In genomic region chr5:17216974-17217325, GRCh38 we compare ENCODE assay signal across 8 cellular contexts. TPM values are rescaled to one million over a fixed set of nuclear protein-coding genes. Genes with fewer than 3 reads are reported as not detected.
A peak's percentile ranks its signal among the peaks of the same experiment; 100 is the strongest.
DNase-seq lines count a peak whose midpoint lies in the region; ATAC-seq and TF ChIP-seq lines count a peak whose summit lies in the region.

No MANE protein-coding gene starts in this region.

- peak overlapping the region; percentile 88 for H2AFZ ChIP-seq in IMR-90 (replicated peaks; ENCODE audit: low read length, poor library complexity)

- no peaks in the 10 kb centered on the region for H3K9me1 ChIP-seq in IMR-90 (ENCODE audit: insufficient read depth, low read length)

- peaks cover 0 to 19% of the 10 kb centered on the region in 2 experiments; a peak in 3 of 4 replicates for H3K79me1 ChIP-seq in IMR-90 (ENCODE audit: low read depth in 1 of 2, low read length in 2 of 2)

- H2BK5ac ChIP-seq in IMR-90 (ENCODE audit: low read depth, low read length, poor library complexity, severe bottlenecking): peak overlapping the region; percentile 35

- no peak overlapping the region for H2AK5ac ChIP-seq in IMR-90 (ENCODE audit: low read depth, low read length)

- H2BK15ac ChIP-seq in IMR-90 (ENCODE audit: low read depth, low read length): peak overlapping the region; percentile 14; the same call in 1 of the 3 replicates

- H3K4me1 ChIP-seq in BLaER1 treated with 17β-estradiol and CSF1 and Interleukin-3, amounts not matched to agents 10 nM and 100 nM: peaks cover 5 to 55% (median 22%) of the 10 kb centered on the region in 10 experiments; a peak in 19 of 20 replicates
- peaks cover 3% of the 10 kb centered on the region for H3K4me1 ChIP-seq in IMR-90 (ENCODE audit: control insufficient read depth, insufficient read depth, low read length)
- H3K4me1 ChIP-seq in thymus (ENCODE audit: control insufficient read depth, insufficient read depth, low read length): no peaks in the 10 kb centered on the region
- H3K4me1 ChIP-seq in gastrocnemius medialis: peaks cover 0 to 9% of the 10 kb centered on the region in 2 donors

- peak overlapping the region; percentile 76 to 95 (median 90) for H3K4me2 ChIP-seq in BLaER1 treated with 17β-estradiol and CSF1 and Interleukin-3, amounts not matched to agents 10 nM and 100 nM
- H3K4me2 ChIP-seq in IMR-90 (ENCODE audit: low read depth, low read length): peak overlapping the region; percentile 92

- ATAC-seq in IMR-90 (ENCODE audit: low read depth) (peak; percentile 19), HG02981 (IDR thresholded peaks at IDR 0.05; ENCODE audit: unreplicated experiment) (no peak), gastrocnemius medialis (no peak)

- TF ChIP-seq CTCF in IMR-90 (conservative IDR thresholded peaks at IDR 0.05; ENCODE audit: low read depth, low read length) (no peak), astrocyte of the cerebellum (IDR thresholded peaks at IDR 0.05; ENCODE audit: low read depth, low read length, missing control alignments) (no peak), gastrocnemius medialis (IDR thresholded peaks at IDR 0.05 in 4 of 5, conservative IDR thresholded peaks at IDR 0.05 in 1 of 5) (no peak)

- POLR2A ChIA-PET in IMR-90 (lab: Charles Lee; ENCODE audit: unreplicated experiment): interaction anchor here (0.5 to 0.7 kb wide), 4 partner anchors 9 to 891 kb away, joined by 3 to 5 read pairs (median 4); no protein-coding TSS in a partner anchor

- BruUV-seq in IMR-90 (replicated peaks; lab: Mats Ljungman, UMichigan): no TSS peak

- H3K18ac ChIP-seq in IMR-90 (ENCODE audit: low read depth, low read length): peak overlapping the region; percentile 39; the same call in 1 of the 2 replicates

- 0 out of 22 replicates have a peak overlapping the region, but pooled peaks of 1 of the 11 experiments have one; percentile 7 for H3K27ac ChIP-seq in BLaER1 treated with 17β-estradiol and CSF1 and Interleukin-3, amounts not matched to agents 10 nM and 100 nM
- H3K27ac ChIP-seq in IMR-90 (ENCODE audit: insufficient read depth, low read length) (peak overlapping the region; percentile 27), layer of hippocampus (ENCODE audit: low read depth, low read length) (peak overlapping the region; percentile 30), thymus (ENCODE audit: low read depth) (no peak overlapping the region), gastrocnemius medialis (no peak overlapping the region)

- H4K8ac ChIP-seq in IMR-90 (ENCODE audit: low read depth in 2 of 2, low read length in 2 of 2): peak overlapping the region in 1 of 2 experiments; percentile 36; a peak in 1 of 4 replicates

- peak overlapping the region; percentile 35; the same call in 1 of the 2 replicates for H2BK120ac ChIP-seq in IMR-90 (ENCODE audit: low read depth, low read length)

- H4K20me1 ChIP-seq in BLaER1 treated with 17β-estradiol and CSF1 and Interleukin-3, amounts not matched to agents 10 nM and 100 nM: peaks cover 0 to 32% (median 14%) of the 10 kb centered on the region in 11 experiments; a peak in 12 of 22 replicates
- peaks cover 33% of the 10 kb centered on the region for H4K20me1 ChIP-seq in IMR-90 (ENCODE audit: insufficient read depth, low read length)

- H3K4me3 ChIP-seq in BLaER1 treated with 17β-estradiol and CSF1 and Interleukin-3, amounts not matched to agents 10 nM and 100 nM: peak overlapping the region; percentile 48 to 59 (median 55)
- H3K4me3 ChIP-seq in IMR-90 (ENCODE audit: insufficient read depth, low read depth, low read length) (peak overlapping the region; percentile 49), astrocyte of the cerebellum (ENCODE audit: low read depth, low read length) (peak overlapping the region; percentile 94), thymus (ENCODE audit: low read length) (peak overlapping the region; percentile 50), gastrocnemius medialis (peak overlapping the region in 2 of 4 donors; percentile 43 to 52)

- H3K56ac ChIP-seq in IMR-90 (ENCODE audit: extremely low read depth, insufficient read depth, low read length): no peak overlapping the region; the same call in 1 of the 2 replicates

- H3K23ac ChIP-seq in IMR-90 (ENCODE audit: low read depth, low read length): no peak overlapping the region

- no peak overlapping the region for H4K5ac ChIP-seq in IMR-90 (ENCODE audit: low read depth, low read length)

- peak overlapping the region; percentile 60 for H2AK9ac ChIP-seq in IMR-90 (replicated peaks; ENCODE audit: low read depth, low read length, poor library complexity)

- CTCF ChIA-PET in IMR-90 (lab: Yijun Ruan, JAX): interaction anchor here (0.6 to 3.5 kb wide), 11 partner anchors 171 to 1096 kb away, joined by 3 to 27 read pairs (median 3); no protein-coding TSS in a partner anchor

- H3K9me3 ChIP-seq in BLaER1 treated with 17β-estradiol and CSF1 and Interleukin-3, amounts not matched to agents 10 nM and 100 nM (replicated peaks in 1 of 11): no peaks in the 10 kb centered on the region
- H3K9me3 ChIP-seq in IMR-90 (ENCODE audit: control insufficient read depth, insufficient read depth, low read length): no peaks in the 10 kb centered on the region
- no peaks in the 10 kb centered on the region for H3K9me3 ChIP-seq in thymus (ENCODE audit: control insufficient read depth)
- H3K9me3 ChIP-seq in gastrocnemius medialis: no peaks in the 10 kb centered on the region

- 0 out of 2 replicates have a peak overlapping the region, but pooled peaks have one; percentile 20 for H2BK20ac ChIP-seq in IMR-90 (ENCODE audit: low read depth, low read length)

- 0% methylated on average over 5 of the region's 14 CpGs; no CpG with 5 or more reads in 1 of the 2 experiments for WGBS in IMR-90 (ENCODE audit: extremely low coverage in 2 of 2, insufficient read length in 1 of 2), 2 experiments
- WGBS in thymus: 6% methylated on average over 14 of the region's 14 CpGs

- no peak overlapping the region for H3K14ac ChIP-seq in IMR-90 (replicated peaks; ENCODE audit: low read depth, low read length)

- H4K91ac ChIP-seq in IMR-90 (ENCODE audit: insufficient read depth, low read depth, low read length): peak overlapping the region; percentile 41; the same call in 1 of the 2 replicates

- TF ChIP-seq POLR2A in IMR-90 (IDR thresholded peaks at IDR 0.05; ENCODE audit: low read depth, low read length) (no peak), gastrocnemius medialis (IDR thresholded peaks at IDR 0.05) (no peak)

- no peak for TF ChIP-seq RAD21 in IMR-90 (IDR thresholded peaks at IDR 0.05; ENCODE audit: low read length)

- in situ Hi-C loops in IMR-90 (cut with MboI; ENCODE audit: low sequenced_read_pairs): loop anchor here (5.0 to 10.0 kb wide), 2 partner anchors 898 to 1065 kb away; no protein-coding TSS in a partner anchor
- in situ Hi-C loops in astrocyte of the cerebellum (cut with HindIII; ENCODE audit: low sequenced_read_pairs): loop anchor here (25.0 kb wide), 1 partner anchor 1070 kb away; no protein-coding TSS in a partner anchor
- in situ Hi-C loops in gastrocnemius medialis (cut with MboI; ENCODE audit: low sequenced_read_pairs in 4 of 4): loop anchor here in 1 of 4 donors (5.0 kb wide), 1 partner anchor 1090 kb away; no protein-coding TSS in a partner anchor

- no peaks in the 10 kb centered on the region for H3K36me3 ChIP-seq in BLaER1 treated with 17β-estradiol and CSF1 and Interleukin-3, amounts not matched to agents 10 nM and 100 nM
- H3K36me3 ChIP-seq in IMR-90 (ENCODE audit: control insufficient read depth, insufficient read depth, low read length) (peaks cover 5% of the 10 kb centered on the region), thymus (ENCODE audit: control insufficient read depth, insufficient read depth) (no peaks in the 10 kb centered on the region), gastrocnemius medialis (no peaks in the 10 kb centered on the region)

- intact Hi-C loops in IMR-90 (cut with micrococcal nuclease) (loop anchor here (1.0 to 10.0 kb wide), 11 partner anchors 66 to 1098 kb away; no protein-coding TSS in a partner anchor), gastrocnemius medialis (cut with DNase I; ENCODE audit: low total_unique reads) (no loop called here)

- peak; percentile 51 for DNase-seq in IMR-90
- no peak for DNase-seq in astrocyte of the cerebellum (ENCODE audit: low read depth)
- no peak for DNase-seq in DMS153 (lab: John Stamatoyannopoulos, UW)
- DNase-seq in gastrocnemius medialis: no peak

- H3K27me3 ChIP-seq in BLaER1 treated with 17β-estradiol and CSF1 and Interleukin-3, amounts not matched to agents 10 nM and 100 nM: peaks cover 4 to 17% (median 6%) of the 10 kb centered on the region in 11 experiments; a peak in 16 of 22 replicates
- H3K27me3 ChIP-seq in IMR-90 (ENCODE audit: control insufficient read depth, insufficient read depth, low read length) (no peaks in the 10 kb centered on the region; the same call in 1 of the 2 replicates), layer of hippocampus (ENCODE audit: control insufficient read depth, insufficient read depth, low read length) (peaks cover 4% of the 10 kb centered on the region), thymus (ENCODE audit: control insufficient read depth, insufficient read depth) (peaks cover 29% of the 10 kb centered on the region), gastrocnemius medialis (peaks cover 36 to 49% (median 42%) of the 10 kb centered on the region in 3 donors)

- peak overlapping the region in 4 of 11 experiments; percentile 7 to 61 (median 40); a peak in 7 of 22 replicates for H3K9ac ChIP-seq in BLaER1 treated with 17β-estradiol and CSF1 and Interleukin-3, amounts not matched to agents 10 nM and 100 nM
- peak overlapping the region; percentile 12; the same call in 1 of the 2 replicates for H3K9ac ChIP-seq in IMR-90 (ENCODE audit: low read depth, low read length)

- dilution Hi-C loops in IMR-90 (cut with HindIII; ENCODE audit: low sequenced_read_pairs, unreplicated experiment): no loop called here

- peak overlapping the region; percentile 25; the same call in 1 of the 2 replicates for H3K4ac ChIP-seq in IMR-90 (ENCODE audit: low read depth, low read length)

TF ChIP-seq in IMR-90, 13 proteins besides CTCF, POLR2A, EP300 and RAD21:
- TF ChIP-seq RCOR1 (IDR thresholded peaks at IDR 0.05; ENCODE audit: insufficient replicate concordance, low read length) (no peak), MAZ (IDR thresholded peaks at IDR 0.05; ENCODE audit: borderline replicate concordance, low read depth, low read length) (peak; percentile 74; the same call in 1 of the 2 replicates), MAFK (IDR thresholded peaks at IDR 0.05; ENCODE audit: low read depth, low read length) (no peak)

RNA-seq across cellular contexts. Expression of gene BASP1, which starts 0.5 kb away (rescaled TPM):
- 39.6 and 70.5 TPM in 2 replicates for total RNA-seq in IMR-90 (2012; rRNA removed)
- polyA plus RNA-seq in IMR-90 (2012; rRNA removed): 103 and 121 TPM in 2 replicates
- polyA plus RNA-seq in IMR-90 (2012; cell fraction: cytosol; rRNA removed): 112 and 166 TPM in 2 replicates
- 48.2 and 69.4 TPM in 2 replicates for polyA plus RNA-seq in IMR-90 (2012; cell fraction: nucleus; rRNA removed; ENCODE audit: low replicate concordance)
- polyA plus RNA-seq in thymus: 53.5 TPM
- 1 to 10 TPM in 2 of 4 donors, under 1 TPM in 1, not detected in 1; 0.82 to 4.0 (median 4.0) TPM for total RNA-seq in gastrocnemius medialis

Comparison
In these comparisons a context has a peak if more than half of its experiments do, and no peak if none do; other contexts are left out.
1. H3K27ac ChIP-seq: peak in IMR-90 (single experiment) and layer of hippocampus (single experiment); none in thymus (single experiment) and gastrocnemius medialis (0 of 4).